ENCODE assay signal across 30 cellular contexts in the genomic region with DNA sequence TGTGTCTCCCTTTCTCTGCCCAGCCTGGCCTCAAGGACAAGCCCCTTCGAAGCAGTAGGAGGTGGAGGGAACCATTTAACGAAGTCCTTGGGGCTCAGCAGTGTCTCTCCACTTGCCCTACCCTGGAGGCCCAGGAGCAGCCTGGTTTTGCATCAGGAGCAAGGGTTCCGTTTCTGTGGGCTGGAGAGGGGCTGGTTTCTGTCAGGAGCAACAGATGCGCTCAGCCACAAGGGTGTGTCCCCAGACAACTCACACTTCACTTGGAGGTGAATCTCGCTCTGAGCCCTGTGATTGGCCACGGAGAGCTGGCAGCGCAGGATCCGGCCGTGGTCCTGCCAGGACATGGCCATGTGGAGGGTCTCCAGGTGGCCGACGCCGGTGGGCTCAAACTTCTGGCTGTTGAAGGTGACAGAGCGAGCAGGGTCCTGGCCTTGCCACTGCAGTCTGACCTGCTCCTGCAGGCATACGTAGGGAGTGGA. TPM values are rescaled to one million over a fixed set of nuclear protein-coding genes. Genes with fewer than 3 reads are reported as not detected.
"Had no signal": no experiment of that assay in that cellular context is flagged by ENCODE, and none has a peak within 500 bp of the region (broad histone marks: within the 10 kb centered on the region; RNA-seq: fewer than 3 reads in every experiment).

No MANE protein-coding gene starts in this region.

- H3K4me2 ChIP-seq: KMS-11 had no signal

- H3K9ac ChIP-seq: KMS-11 had no signal

- H3K27me3 ChIP-seq: SJCRH30 had no signal

- ATAC-seq: activated CD4-positive, alpha-beta T cell treated with anti-CD3 and anti-CD28 coated beads for 36 hours; activated CD4-positive, CD25-positive, alpha-beta regulatory T cell treated with anti-CD3 and anti-CD28 coated beads, Interleukin-2, amount 50 U/mL, for 24 hours; activated CD8-positive, alpha-beta T cell treated with anti-CD3 and anti-CD28 coated beads, Interleukin-2, amount 10 ng/mL, durations not matched to agents 7 days and 5 days; activated naive CD8-positive, alpha-beta T cell treated with anti-CD3 and anti-CD28 coated beads, Interleukin-2, amount 50 U/mL, for 24 hours; Panc1 had no signal

- DNase-seq: activated CD4-positive, alpha-beta T cell treated with anti-CD3 and anti-CD28 coated beads for 36 hours; activated CD4-positive, alpha-beta T cell treated with anti-CD3 and anti-CD28 coated beads, Interleukin-2, amount 10 ng/mL, durations not matched to agents 7 days and 5 days; activated CD4-positive, alpha-beta T cell treated with anti-CD3 and anti-CD28 coated beads, Interleukin-2, amount 50 U/mL, for 48 hours; activated CD8-positive, alpha-beta T cell treated with anti-CD3 and anti-CD28 coated beads, Interleukin-2, amount 10 ng/mL, durations not matched to agents 7 days and 5 days; activated effector memory CD4-positive, alpha-beta T cell treated with Interleukin-2 at 50 U/mL for 16 hours; activated naive CD4-positive, alpha-beta T cell treated with anti-CD3 and anti-CD28 coated beads, Interleukin-2, amount 10 ng/mL, durations not matched to agents 7 days and 5 days; activated naive CD8-positive, alpha-beta T cell treated with anti-CD3 and anti-CD28 coated beads, Interleukin-2, amount 50 U/mL, for 24 hours; activated T-cell treated with anti-CD3 and anti-CD28 coated beads, Interleukin-2, amount 50 U/mL, for 24 hours; anterior cingulate cortex; caudate nucleus; cerebellar nuclear complex; MV-4-11; NCI-H1092; NCI-H1436 treated with DMSO at 0.1 percent for 48 hours; NCI-H1694 treated with DMSO at 0.1 percent for 48 hours; NCI-H2029; NCI-H345; NCI-H510A; NCI-H526; NCI-H748 treated with DMSO at 0.1 percent for 48 hours; SHP77; SJCRH30 had no signal

- H3K27ac ChIP-seq: KMS-11, SJCRH30, SK-N-MC had no signal

- H3K36me3 ChIP-seq: SJCRH30 had no signal

- H3K9me3 ChIP-seq: SJCRH30 had no signal

- H3K4me3 ChIP-seq: SJCRH30, SK-N-MC had no signal

RNA-seq across cellular contexts. Expression of a gene that starts 6.9 kb away (rescaled TPM):
- total RNA-seq: activated CD4-positive, alpha-beta T cell treated with anti-CD3 and anti-CD28 coated beads for 36 hours; activated CD4-positive, alpha-beta T cell treated with anti-CD3 and anti-CD28 coated beads, Interleukin-2, amount 10 ng/mL, durations not matched to agents 7 days and 5 days; activated CD8-positive, alpha-beta T cell treated with anti-CD3 and anti-CD28 coated beads, Interleukin-2, amount 10 ng/mL, durations not matched to agents 7 days and 5 days; bronchial epithelial cell; LHCN-M2; RPMI7951; T-helper 1 cell treated with Interleukin-12 subunit alpha and Interleukin-12 subunit beta and Interleukin-4 antibody, amounts not matched to agents 30 ng/mL and 1 ng/mL, for 36 hours had no signal

RNA-seq across cellular contexts. Expression of a gene that starts 23.7 kb away (rescaled TPM):
- total RNA-seq: activated CD4-positive, alpha-beta T cell treated with anti-CD3 and anti-CD28 coated beads for 36 hours; activated CD4-positive, alpha-beta T cell treated with anti-CD3 and anti-CD28 coated beads, Interleukin-2, amount 10 ng/mL, durations not matched to agents 7 days and 5 days; activated CD8-positive, alpha-beta T cell treated with anti-CD3 and anti-CD28 coated beads, Interleukin-2, amount 10 ng/mL, durations not matched to agents 7 days and 5 days; SJCRH30; T-helper 1 cell treated with Interleukin-12 subunit alpha and Interleukin-12 subunit beta and Interleukin-4 antibody, amounts not matched to agents 30 ng/mL and 1 ng/mL, for 36 hours had no signal

RNA-seq across cellular contexts. Expression of a gene that starts 27.0 kb away (rescaled TPM):
- total RNA-seq: activated CD4-positive, alpha-beta T cell treated with anti-CD3 and anti-CD28 coated beads for 36 hours; activated CD4-positive, alpha-beta T cell treated with anti-CD3 and anti-CD28 coated beads, Interleukin-2, amount 10 ng/mL, durations not matched to agents 7 days and 5 days; activated CD8-positive, alpha-beta T cell treated with anti-CD3 and anti-CD28 coated beads, Interleukin-2, amount 10 ng/mL, durations not matched to agents 7 days and 5 days; bronchial epithelial cell; LHCN-M2; RPMI7951; SJCRH30; T-helper 1 cell treated with Interleukin-12 subunit alpha and Interleukin-12 subunit beta and Interleukin-4 antibody, amounts not matched to agents 30 ng/mL and 1 ng/mL, for 36 hours had no signal

RNA-seq across cellular contexts. Expression of a gene that starts 42.3 kb away (rescaled TPM):
- total RNA-seq: activated CD4-positive, alpha-beta T cell treated with anti-CD3 and anti-CD28 coated beads for 36 hours; activated CD4-positive, alpha-beta T cell treated with anti-CD3 and anti-CD28 coated beads, Interleukin-2, amount 10 ng/mL, durations not matched to agents 7 days and 5 days; activated CD8-positive, alpha-beta T cell treated with anti-CD3 and anti-CD28 coated beads, Interleukin-2, amount 10 ng/mL, durations not matched to agents 7 days and 5 days; bronchial epithelial cell; LHCN-M2; RPMI7951; SJCRH30; T-helper 1 cell treated with Interleukin-12 subunit alpha and Interleukin-12 subunit beta and Interleukin-4 antibody, amounts not matched to agents 30 ng/mL and 1 ng/mL, for 36 hours had no signal
